18 cellular contexts compared by ENCODE assay signal in the genomic region with DNA sequence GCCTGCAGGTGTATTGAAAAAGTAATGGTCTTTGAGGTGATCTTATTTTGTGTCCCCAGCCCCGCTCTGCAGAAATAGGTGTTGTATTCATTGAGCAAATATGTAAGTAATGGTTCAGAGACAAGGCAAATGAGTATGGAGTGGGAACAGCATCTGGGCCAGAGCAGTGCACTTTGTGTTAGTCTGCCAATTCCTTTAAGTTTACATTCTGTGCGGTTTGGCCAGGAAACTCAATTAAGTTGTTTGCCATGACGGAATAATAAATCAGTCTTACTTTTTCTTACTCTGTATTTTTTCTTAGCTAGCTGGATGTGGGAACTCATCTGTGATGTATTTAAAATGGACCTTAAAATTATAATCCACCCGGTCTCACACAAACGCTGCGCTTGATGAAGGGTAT. TPM values are rescaled to one million over a fixed set of nuclear protein-coding genes. Genes with fewer than 3 reads are reported as not detected.
"Had no signal": no experiment of that assay in that cellular context is flagged by ENCODE, and none has a peak within 500 bp of the region (broad histone marks: within the 10 kb centered on the region; RNA-seq: fewer than 3 reads in every experiment).

No MANE protein-coding gene starts in this region.

- H3K27me3 Mint-ChIP-seq: naive B cell had no signal

- H3K9me3 ChIP-seq: ascending aorta, esophagus squamous epithelium, thoracic aorta, upper lobe of right lung had no signal

- H3K36me3 Mint-ChIP-seq: naive B cell had no signal

- H3K36me3 ChIP-seq: ascending aorta, esophagus squamous epithelium, thoracic aorta, upper lobe of right lung had no signal

- FAIRE-seq: colon, keratinocyte had no signal

- H3K4me2 ChIP-seq: hepatocyte had no signal

- H3K79me2 ChIP-seq: hepatocyte had no signal

- H3K27ac Mint-ChIP-seq: naive B cell had no signal

- H2AFZ ChIP-seq: hepatocyte, parathyroid adenoma had no signal

- H3K4me3 Mint-ChIP-seq: naive B cell had no signal

- H3K27ac ChIP-seq: ascending aorta, esophagus squamous epithelium, hepatocyte, parathyroid adenoma, thoracic aorta, upper lobe of right lung had no signal

- H3K4me1 ChIP-seq: esophagus squamous epithelium, parathyroid adenoma, upper lobe of right lung had no signal

- ATAC-seq: activated CD4-positive, CD25-positive, alpha-beta regulatory T cell treated with anti-CD3 and anti-CD28 coated beads, Interleukin-2, amount 50 U/mL, for 24 hours; left lobe of liver; upper lobe of right lung had no signal

- H3K27me3 ChIP-seq: ascending aorta, esophagus squamous epithelium, hepatocyte, upper lobe of right lung had no signal

- DNase-seq: activated CD4-positive, alpha-beta T cell treated with anti-CD3 and anti-CD28 coated beads, Interleukin-2, amount 50 U/mL, for 1 hour; activated naive CD4-positive, alpha-beta T cell treated with Interleukin-2 at 50 U/mL for 16 hours; caudate nucleus; esophagus squamous epithelium; mammary epithelial cell; naive B cell; stimulated activated CD4-positive, alpha-beta T cell treated with anti-CD3 and anti-CD28 coated beads, Interleukin-12 subunit alpha, Interleukin-12 subunit beta, amount 100 ng/mL, for 4 hours; stimulated activated CD4-positive, alpha-beta T cell treated with anti-CD3 and anti-CD28 coated beads, Interleukin-2, amount 100 ng/mL, for 24 hours; upper lobe of right lung had no signal

- H3K9ac ChIP-seq: parathyroid adenoma had no signal

- H3K9me3 Mint-ChIP-seq: naive B cell had no signal

- H3K4me3 ChIP-seq: ascending aorta, esophagus squamous epithelium, hepatocyte, thoracic aorta, upper lobe of right lung had no signal

RNA-seq across cellular contexts. Expression of a gene that starts 12.6 kb away (rescaled TPM):
- total RNA-seq: activated CD8-positive, alpha-beta memory T cell treated with anti-CD3 and anti-CD28 coated beads for 36 hours had no signal
